In the genomic region with DNA sequence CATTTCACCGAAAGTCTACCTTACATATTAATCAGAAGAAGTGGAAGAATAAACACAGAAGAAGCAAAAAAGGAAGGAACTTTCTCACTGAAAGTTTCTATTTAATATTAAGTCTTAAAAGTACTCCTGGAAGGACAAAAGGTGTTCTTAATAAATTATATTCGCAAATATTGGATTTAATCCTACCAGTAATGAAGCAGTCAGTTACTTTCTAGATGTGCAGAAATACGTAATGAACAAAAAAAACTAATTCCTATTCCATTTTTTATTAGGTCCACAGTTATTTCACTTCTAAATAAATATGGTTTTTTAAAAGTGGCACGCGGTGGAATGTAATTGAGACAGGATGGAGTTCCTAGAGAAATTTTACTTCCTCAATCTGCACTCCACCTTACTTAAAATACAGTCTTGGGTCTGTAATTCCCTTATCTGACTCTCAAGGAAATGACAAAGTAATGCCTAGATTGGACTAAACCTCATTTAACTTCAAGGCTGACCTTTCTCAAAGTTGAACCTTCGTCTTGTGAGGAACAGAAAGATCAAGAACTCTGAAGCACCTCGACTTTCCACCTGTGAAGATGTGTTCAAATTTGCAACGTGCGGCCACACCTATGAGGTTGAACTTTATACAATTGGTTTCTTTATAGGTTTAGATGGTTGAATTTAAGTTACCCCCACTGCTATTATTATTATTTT, we compare ENCODE assay signal across 8 cellular contexts. TPM values are rescaled to one million over a fixed set of nuclear protein-coding genes. Genes with fewer than 3 reads are reported as not detected.
DNase-seq lines count a peak whose midpoint lies in the region; ATAC-seq and TF ChIP-seq lines count a peak whose summit lies in the region.

No MANE protein-coding gene starts in this region.

- H3K27ac ChIP-seq in mammary epithelial cell (ENCODE audit: insufficient read depth, low read depth, low read length) (peak overlapping the region; percentile 70), muscle layer of colon (ENCODE audit: low read depth, low read length) (peak overlapping the region; percentile 98)

- BruUV-seq in mammary epithelial cell (replicated peaks; lab: Mats Ljungman, UMichigan): no TSS peak

- H3K4me3 ChIP-seq in BE2C (ENCODE audit: low read depth, low read length) (peak overlapping the region; percentile 53), LNCaP clone FGC (ENCODE audit: low read depth, low read length) (peak overlapping the region; percentile 63), mammary epithelial cell (replicated peaks in 1 of 3; ENCODE audit: insufficient read depth in 1 of 3, low read depth in 2 of 3, low read length in 3 of 3) (peak overlapping the region; percentile 47 to 85 (median 55)), muscle layer of colon (ENCODE audit: low read depth in 1 of 2, low read length in 2 of 2) (peak overlapping the region; percentile 64 to 90)

- in situ Hi-C loops in mammary epithelial cell (cut with MboI; ENCODE audit: low sequenced_read_pairs in 2 of 2) (loop anchor here in 1 of 2 donors (5.0 kb wide), 1 partner anchor 156 kb away; the partner anchor contains the start of gene EFHC1), GM13976 (cut with MboI; ENCODE audit: low sequenced_read_pairs, unreplicated experiment) (no loop called here)

- CTCF ChIA-PET in mammary epithelial cell (lab: Charles Lee; ENCODE audit: low non-redundant PET): no interaction called here

- H3K9me3 ChIP-seq in BE2C: no peaks in the 10 kb centered on the region
- H3K9me3 ChIP-seq in mammary epithelial cell (replicated peaks; ENCODE audit: insufficient read depth, low read length): no peaks in the 10 kb centered on the region
- no peaks in the 10 kb centered on the region for H3K9me3 ChIP-seq in muscle layer of colon (ENCODE audit: low read length)

- no peaks in the 10 kb centered on the region for H4K20me1 ChIP-seq in mammary epithelial cell (ENCODE audit: insufficient read depth, low read length)

- H2AFZ ChIP-seq in mammary epithelial cell (ENCODE audit: low read depth, low read length): peak overlapping the region; percentile 81

- H3K9ac ChIP-seq in mammary epithelial cell (ENCODE audit: insufficient read depth, low read length) (peak overlapping the region; percentile 80), muscle layer of colon (ENCODE audit: low read length) (peak overlapping the region; percentile 93)

- H3K27me3 ChIP-seq in BE2C (no peaks in the 10 kb centered on the region), mammary epithelial cell (ENCODE audit: insufficient read depth, low read length) (no peaks in the 10 kb centered on the region), muscle layer of colon (ENCODE audit: control insufficient read depth in 1 of 2, insufficient read depth in 2 of 2, low read length in 2 of 2) (no peaks in the 10 kb centered on the region)

- no peak for DNase-seq in BE2C
- DNase-seq in LNCaP clone FGC (ENCODE audit: low read depth): no peak
- DNase-seq in mammary epithelial cell: no peak
- no peak for DNase-seq in GM13976 (ENCODE audit: low spot score)
- DNase-seq in NCI-H146 treated with DMSO at 0.1 percent for 48 hours (lab: John Stamatoyannopoulos, UW; ENCODE audit: unreplicated experiment): no peak

- dilution Hi-C loops in mammary epithelial cell (cut with HindIII; ENCODE audit: low sequenced_read_pairs): no loop called here

- 82% methylated on average over 9 of the region's 9 CpGs for WGBS in mammary epithelial cell (ENCODE audit: low coverage, missing lambda C conversion rate)

- TF ChIP-seq CTCF in BE2C (IDR thresholded peaks at IDR 0.05; ENCODE audit: low read depth, low read length): no peak
- no peak for TF ChIP-seq CTCF in LNCaP clone FGC (IDR thresholded peaks at IDR 0.05; ENCODE audit: control insufficient read depth, extremely low read depth, insufficient read depth)
- TF ChIP-seq CTCF in mammary epithelial cell (conservative IDR thresholded peaks at IDR 0.05 in 1 of 2, IDR thresholded peaks at IDR 0.05 in 1 of 2; ENCODE audit: extremely low read depth in 1 of 2, insufficient read depth in 1 of 2, low read depth in 1 of 2, low read length in 2 of 2): no peak
- TF ChIP-seq CTCF in GM13976 (IDR thresholded peaks at IDR 0.05; ENCODE audit: borderline replicate concordance, control extremely low read depth, extremely low read depth, insufficient read depth, missing control alignments): no peak

- H3K4me1 ChIP-seq in BE2C: peaks cover 11% of the 10 kb centered on the region
- H3K4me1 ChIP-seq in mammary epithelial cell (ENCODE audit: insufficient read depth, low read length): peaks cover 18% of the 10 kb centered on the region
- peaks cover 42% of the 10 kb centered on the region for H3K4me1 ChIP-seq in muscle layer of colon (ENCODE audit: insufficient read depth, low read length)

- ATAC-seq in GM21390 (IDR thresholded peaks at IDR 0.05; ENCODE audit: unreplicated experiment) (no peak), GM18868 (IDR thresholded peaks at IDR 0.05; ENCODE audit: unreplicated experiment) (no peak)

- peaks cover 37% of the 10 kb centered on the region for H3K79me2 ChIP-seq in mammary epithelial cell (ENCODE audit: insufficient read depth, low read length)

- intact Hi-C loops in mammary epithelial cell (cut with micrococcal nuclease): loop anchor here (1.0 to 2.0 kb wide), 3 partner anchors 17 to 157 kb away; partner anchors contain the start of gene EFHC1

- H3K36me3 ChIP-seq in BE2C (no peaks in the 10 kb centered on the region), mammary epithelial cell (ENCODE audit: insufficient read depth, low read length) (no peaks in the 10 kb centered on the region), muscle layer of colon (ENCODE audit: insufficient read depth, low read length) (no peaks in the 10 kb centered on the region)

- H3K4me2 ChIP-seq in mammary epithelial cell (ENCODE audit: insufficient read depth, low read depth, low read length): peak overlapping the region; percentile 76

RNA-seq across cellular contexts. Expression of gene TRAM2, which starts 1.1 kb away (rescaled TPM):
- polyA plus RNA-seq in BE2C (2012; ENCODE audit: insufficient read depth, insufficient read length, low read depth): 5.0 TPM
- total RNA-seq in mammary epithelial cell: 10 to 100 TPM; 12.5 to 16.9 TPM
- 13.8 TPM for polyA plus RNA-seq in mammary epithelial cell
- 39.2 TPM for polyA minus RNA-seq in mammary epithelial cell
